Comparison of ENCODE assay signal across 22 cellular contexts in genomic region chr17:55794681-55795080, GRCh38.
"Had no signal": no experiment of that assay in that cellular context is flagged by ENCODE, and none has a peak within 500 bp of the region (broad histone marks: within the 10 kb centered on the region; RNA-seq: fewer than 3 reads in every experiment).

No MANE protein-coding gene starts in this region.

- H3K27ac Mint-ChIP-seq: activated CD4-positive, alpha-beta T cell treated with anti-CD3 and anti-CD28 coated beads, Interleukin-2, amount 10 ng/mL, durations not matched to agents 7 days and 5 days; activated naive CD8-positive, alpha-beta T cell treated with anti-CD3 and anti-CD28 coated beads for 36 hours; activated T-cell treated with anti-CD3 and anti-CD28 coated beads, Interleukin-2, amount 50 U/mL, for 72 hours; memory B cell; naive thymus-derived CD8-positive, alpha-beta T cell had no signal

- H3K4me1 ChIP-seq: right atrium auricular region, tibial nerve, vagina had no signal

- H3K4me3 Mint-ChIP-seq: activated CD4-positive, alpha-beta T cell treated with anti-CD3 and anti-CD28 coated beads, Interleukin-2, amount 10 ng/mL, durations not matched to agents 7 days and 5 days; activated naive CD8-positive, alpha-beta T cell treated with anti-CD3 and anti-CD28 coated beads for 36 hours; activated T-cell treated with anti-CD3 and anti-CD28 coated beads, Interleukin-2, amount 50 U/mL, for 72 hours; memory B cell; naive thymus-derived CD8-positive, alpha-beta T cell had no signal

- H3K4me3 ChIP-seq: right atrium auricular region, skin epidermis, tibial nerve, vagina had no signal

- H3K4me1 Mint-ChIP-seq: activated naive CD8-positive, alpha-beta T cell treated with anti-CD3 and anti-CD28 coated beads for 36 hours; memory B cell; naive thymus-derived CD8-positive, alpha-beta T cell had no signal

- H3K36me3 ChIP-seq: right atrium auricular region, tibial nerve, vagina had no signal

- H3K36me3 Mint-ChIP-seq: activated naive CD8-positive, alpha-beta T cell treated with anti-CD3 and anti-CD28 coated beads for 36 hours; memory B cell had no signal

- H3K27ac ChIP-seq: right atrium auricular region, skin epidermis, tibial nerve, vagina had no signal

- ATAC-seq: activated T-cell treated with anti-CD3 and anti-CD28 coated beads, Interleukin-2, amount 50 U/mL, for 72 hours; left ventricle myocardium superior; naive thymus-derived CD8-positive, alpha-beta T cell had no signal

- H3K9me3 ChIP-seq: vagina had no signal

- DNase-seq: activated CD4-positive, alpha-beta T cell treated with anti-CD3 and anti-CD28 coated beads, Interleukin-2, amount 10 ng/mL, durations not matched to agents 7 days and 5 days; activated CD8-positive, alpha-beta memory T cell treated with anti-CD3 and anti-CD28 coated beads, Interleukin-2, amount 50 U/mL, for 48 hours; activated naive CD8-positive, alpha-beta T cell treated with anti-CD3 and anti-CD28 coated beads for 36 hours; activated T-cell treated with anti-CD3 and anti-CD28 coated beads, Interleukin-2, amount 50 U/mL, for 72 hours; amygdala; cortex of kidney; effector CD8-positive, alpha-beta T cell; foreskin fibroblast; glutamatergic neuron; left ventricle myocardium superior; naive thymus-derived CD8-positive, alpha-beta T cell; nucleus accumbens; posterior cingulate gyrus; stimulated activated CD4-positive, alpha-beta T cell treated with anti-CD3 and anti-CD28 coated beads, Interleukin-15, amount 100 ng/mL, for 24 hours; stimulated activated CD4-positive, alpha-beta T cell treated with anti-CD3 and anti-CD28 coated beads, Interleukin-4, amount 100 ng/mL, for 1 hour; stimulated activated naive CD4-positive, alpha-beta T cell treated with Interleukin-2 at 50 U/mL for 16 hours; substantia nigra had no signal

- H3K9me3 Mint-ChIP-seq: activated CD4-positive, alpha-beta T cell treated with anti-CD3 and anti-CD28 coated beads, Interleukin-2, amount 10 ng/mL, durations not matched to agents 7 days and 5 days; activated T-cell treated with anti-CD3 and anti-CD28 coated beads, Interleukin-2, amount 50 U/mL, for 72 hours had no signal

- H3K27me3 ChIP-seq: right atrium auricular region, tibial nerve, vagina had no signal
